In genomic region chr1:201982923-201983805, GRCh38 we compare ENCODE assay signal across 8 cellular contexts. TPM values are rescaled to one million over a fixed set of nuclear protein-coding genes. Genes with fewer than 3 reads are reported as not detected.
DNase-seq lines count a peak whose midpoint lies in the region; ATAC-seq and TF ChIP-seq lines count a peak whose summit lies in the region.

No MANE protein-coding gene starts in this region.

- H3K9me3 ChIP-seq in GM23248 (ENCODE audit: low read depth) (no peaks in the 10 kb centered on the region), Karpas-422 (ENCODE audit: low read length) (no peaks in the 10 kb centered on the region), SK-N-MC (ENCODE audit: low read depth, low read length) (no peaks in the 10 kb centered on the region), ovary (no peaks in the 10 kb centered on the region)

- no peak for TF ChIP-seq EP300 in ovary (IDR thresholded peaks at IDR 0.05)

- TF ChIP-seq CTCF in ovary (IDR thresholded peaks at IDR 0.05) = peak in 1 of 3 donors; percentile 10
- TF ChIP-seq CTCF in type B pancreatic cell (conservative IDR thresholded peaks at IDR 0.05) = peak; percentile 43

- no peaks in the 10 kb centered on the region for H3K9me3 Mint-ChIP-seq in activated naive CD4-positive, alpha-beta T cell treated with anti-CD3 and anti-CD28 coated beads, Interleukin-2, amount 50 U/mL, for 72 hours
- no peaks in the 10 kb centered on the region for H3K9me3 Mint-ChIP-seq in type B pancreatic cell

- peaks cover 23% of the 10 kb centered on the region for H3K4me1 Mint-ChIP-seq in type B pancreatic cell (ENCODE audit: unreplicated experiment)

- H3K9me2 ChIP-seq in GM23248 (ENCODE audit: insufficient read depth) = no peaks in the 10 kb centered on the region
- H3K9me2 ChIP-seq in Karpas-422 (replicated peaks; ENCODE audit: insufficient read depth, low read length) = no peaks in the 10 kb centered on the region

- peak overlapping the region; percentile 99 for H3K4me2 ChIP-seq in GM23248 (ENCODE audit: unreplicated experiment)
- H3K4me2 ChIP-seq in Karpas-422 (ENCODE audit: low read depth, low read length, poor library complexity, severe bottlenecking) = peak overlapping the region; percentile 80

- H3K27ac ChIP-seq in GM23248 (peak overlapping the region; percentile 79), Karpas-422 (ENCODE audit: low read length) (peak overlapping the region; percentile 61), SK-N-MC (no peak overlapping the region), ovary (peak overlapping the region; percentile 76 to 92)

- H3K4me3 ChIP-seq in GM23248 (peak overlapping the region; percentile 100), Karpas-422 (ENCODE audit: low read length) (peak overlapping the region; percentile 74), SK-N-MC (peak overlapping the region; percentile 89), ovary (peak overlapping the region; percentile 76)

- H3K36me3 Mint-ChIP-seq in activated naive CD4-positive, alpha-beta T cell treated with anti-CD3 and anti-CD28 coated beads, Interleukin-2, amount 50 U/mL, for 72 hours = peaks cover 7 to 12% of the 10 kb centered on the region in 2 donors
- H3K36me3 Mint-ChIP-seq in type B pancreatic cell = peaks cover 5% of the 10 kb centered on the region

- H3K27me3 ChIP-seq in GM23248 (replicated peaks; ENCODE audit: insufficient read depth) (no peaks in the 10 kb centered on the region), Karpas-422 (ENCODE audit: low read length) (no peaks in the 10 kb centered on the region), ovary (no peaks in the 10 kb centered on the region)

- H3K79me2 ChIP-seq in GM23248 (ENCODE audit: insufficient read depth) = peaks cover 48% of the 10 kb centered on the region
- peaks cover 46% of the 10 kb centered on the region for H3K79me2 ChIP-seq in Karpas-422 (ENCODE audit: low read length)

- H3F3A ChIP-seq in GM23248 (ENCODE audit: insufficient read depth) = peaks cover 16% of the 10 kb centered on the region; the same call in 1 of the 2 replicates

- no peak for TF ChIP-seq POLR2A in ovary (IDR thresholded peaks at IDR 0.05)

- DNase-seq in G401 (ENCODE audit: low spot score) (peak; percentile 82), GM23248 (peak; percentile 91), Karpas-422 (peak; percentile 85), SK-N-MC (ENCODE audit: low read depth, low spot score) (no peak), head of caudate nucleus (peak in 41 of 42 donors; percentile 21 to 78 (median 55)), ovary (peak; percentile 67 to 83 (median 78)), type B pancreatic cell (ENCODE audit: extremely low spot score, unreplicated experiment) (peak; percentile 74)
- peak in 1 of 2 donors; percentile 63 for DNase-seq in activated naive CD4-positive, alpha-beta T cell treated with anti-CD3 and anti-CD28 coated beads, Interleukin-2, amount 50 U/mL, for 72 hours (ENCODE audit: low spot score in 2 of 2)

- H3K9ac ChIP-seq in GM23248 (peak overlapping the region; percentile 93), Karpas-422 (ENCODE audit: low read length) (peak overlapping the region; percentile 95), SK-N-MC (ENCODE audit: insufficient read length) (peak overlapping the region; percentile 70)

- intact Hi-C loops in head of caudate nucleus (cut with DNase I) (no loop called here), ovary (cut with DNase I) (loop anchor here in 1 of 4 donors (5.0 kb wide), 1 partner anchor 86 kb away; no protein-coding TSS in a partner anchor)

- H4K20me1 ChIP-seq in GM23248 (ENCODE audit: insufficient read depth) (no peaks in the 10 kb centered on the region), Karpas-422 (ENCODE audit: insufficient read depth, low read depth, low read length) (no peaks in the 10 kb centered on the region)

- in situ Hi-C loops in G401 (cut with HindIII; ENCODE audit: low sequenced_read_pairs) (no loop called here), GM23248 (cut with MboI) (no loop called here)

- H3K4me1 ChIP-seq in GM23248 (ENCODE audit: insufficient read depth) = peaks cover 10% of the 10 kb centered on the region; the same call in 1 of the 2 replicates
- H3K4me1 ChIP-seq in Karpas-422 (ENCODE audit: low read length) = peaks cover 21% of the 10 kb centered on the region
- H3K4me1 ChIP-seq in ovary (ENCODE audit: insufficient read depth) = peaks cover 3% of the 10 kb centered on the region

- ATAC-seq in activated naive CD4-positive, alpha-beta T cell treated with anti-CD3 and anti-CD28 coated beads, Interleukin-2, amount 50 U/mL, for 72 hours = peak; percentile 80 to 82

- H3K4me3 Mint-ChIP-seq in type B pancreatic cell = peak overlapping the region; percentile 97

- no peaks in the 10 kb centered on the region for H3K27me3 Mint-ChIP-seq in type B pancreatic cell

- WGBS in GM23248 (ENCODE audit: low coverage in 1 of 2, low lambda C conversion rate in 2 of 2, missing lambda C conversion rate in 2 of 2), 2 experiments = 2 to 4% methylated on average over 23 to 51 of the region's 53 CpGs
- WGBS in ovary, 3 donors = 1% methylated on average over 47 to 51 of the region's 53 CpGs

- H2AFZ ChIP-seq in GM23248 = peak overlapping the region; percentile 95
- H2AFZ ChIP-seq in Karpas-422 (ENCODE audit: low read length) = peak overlapping the region; percentile 53; the same call in 1 of the 2 replicates

- peak overlapping the region; percentile 69 to 96 for H3K27ac Mint-ChIP-seq in activated naive CD4-positive, alpha-beta T cell treated with anti-CD3 and anti-CD28 coated beads, Interleukin-2, amount 50 U/mL, for 72 hours
- H3K27ac Mint-ChIP-seq in type B pancreatic cell = peak overlapping the region; percentile 93

- H3K36me3 ChIP-seq in GM23248 (ENCODE audit: low read depth) (no peaks in the 10 kb centered on the region), Karpas-422 (ENCODE audit: insufficient read depth, low read length) (no peaks in the 10 kb centered on the region), SK-N-MC (ENCODE audit: insufficient read depth, low read length) (no peaks in the 10 kb centered on the region), ovary (no peaks in the 10 kb centered on the region)

RNA-seq across cellular contexts. Expression of gene RNPEP, which starts 0.7 kb away (rescaled TPM):
- 60.2 and 79.5 TPM in 2 replicates for total RNA-seq in G401 (2014; rRNA removed; shearing (Covaris generic))
- 80.5 and 83.6 TPM in 2 replicates for total RNA-seq in GM23248 (2014; rRNA removed; shearing (Covaris generic))
- polyA plus RNA-seq in GM23248 (2016; fragmentation: Nextera tagmentation; extraction: Ambion mirVana) (68.6 and 70.7 TPM in 2 replicates), ovary (10 to 100 TPM; 32.4 to 49.5 TPM)
- total RNA-seq in Karpas-422 (2014; rRNA removed; shearing (Covaris generic); ENCODE audit: low replicate concordance) = 49.2 and 50.3 TPM in 2 replicates
- 10 to 100 TPM; 43.8 to 56.6 TPM for total RNA-seq in activated naive CD4-positive, alpha-beta T cell treated with anti-CD3 and anti-CD28 coated beads, Interleukin-2, amount 50 U/mL, for 72 hours
- total RNA-seq in ovary (10 to 100 TPM; 37.5 to 76.2 (median 43.9) TPM), type B pancreatic cell (ENCODE audit: low replicate concordance) (57.3 and 63.9 TPM in 2 replicates)

RNA-seq across cellular contexts. Expression of gene ELF3, which starts 27.2 kb away (rescaled TPM):
- 3.4 and 3.8 TPM in 2 replicates for total RNA-seq in G401 (2014; rRNA removed; shearing (Covaris generic))
- under 0.01 TPM in 1 of 2 replicates, not detected in the other for total RNA-seq in GM23248 (2014; rRNA removed; shearing (Covaris generic))
- polyA plus RNA-seq in GM23248 (2016; fragmentation: Nextera tagmentation; extraction: Ambion mirVana) (not detected in 2 replicates), ovary (1 to 10 TPM in 1 of 2 donors, under 1 TPM in 1; 0.05 to 1.3 TPM)
- total RNA-seq in Karpas-422 (2014; rRNA removed; shearing (Covaris generic); ENCODE audit: low replicate concordance) = 0.19 and 0.76 TPM in 2 replicates
- total RNA-seq in activated naive CD4-positive, alpha-beta T cell treated with anti-CD3 and anti-CD28 coated beads, Interleukin-2, amount 50 U/mL, for 72 hours = under 1 TPM; 0.18 to 0.37 TPM
- total RNA-seq in ovary (1,000 to 10,000 TPM in 1 of 7 donors, 10 to 100 TPM in 2, 1 to 10 TPM in 2, under 1 TPM in 2; 0.35 to 1,154 (median 5.5) TPM), type B pancreatic cell (ENCODE audit: low replicate concordance) (237 and 498 TPM in 2 replicates)

RNA-seq across cellular contexts. Expression of gene TIMM17A, which starts 27.9 kb away (rescaled TPM):
- 71.1 and 85.0 TPM in 2 replicates for total RNA-seq in G401 (2014; rRNA removed; shearing (Covaris generic))
- total RNA-seq in GM23248 (2014; rRNA removed; shearing (Covaris generic)) = 56.4 and 68.8 TPM in 2 replicates
- polyA plus RNA-seq in GM23248 (2016; fragmentation: Nextera tagmentation; extraction: Ambion mirVana) (116 and 123 TPM in 2 replicates), ovary (10 to 100 TPM; 23.2 to 31.5 TPM)
- total RNA-seq in Karpas-422 (2014; rRNA removed; shearing (Covaris generic); ENCODE audit: low replicate concordance) = 35.6 and 39.8 TPM in 2 replicates
- total RNA-seq in activated naive CD4-positive, alpha-beta T cell treated with anti-CD3 and anti-CD28 coated beads, Interleukin-2, amount 50 U/mL, for 72 hours = 10 to 100 TPM; 64.3 to 89.0 TPM
- total RNA-seq in ovary (10 to 100 TPM; 19.9 to 38.1 (median 29.7) TPM), type B pancreatic cell (ENCODE audit: low replicate concordance) (50.2 and 53.0 TPM in 2 replicates)

RNA-seq across cellular contexts. Expression of gene LMOD1, which starts 36.8 kb away (rescaled TPM):
- total RNA-seq in G401 (2014; rRNA removed; shearing (Covaris generic)) = 2.4 and 2.5 TPM in 2 replicates
- 7.8 and 8.9 TPM in 2 replicates for total RNA-seq in GM23248 (2014; rRNA removed; shearing (Covaris generic))
- polyA plus RNA-seq in GM23248 (2016; fragmentation: Nextera tagmentation; extraction: Ambion mirVana) (6.1 and 6.3 TPM in 2 replicates), ovary (100 to 1,000 TPM in 1 of 2 donors, 10 to 100 TPM in 1; 94.6 to 255 TPM)
- not detected in 2 replicates for total RNA-seq in Karpas-422 (2014; rRNA removed; shearing (Covaris generic); ENCODE audit: low replicate concordance)
- not detected for total RNA-seq in activated naive CD4-positive, alpha-beta T cell treated with anti-CD3 and anti-CD28 coated beads, Interleukin-2, amount 50 U/mL, for 72 hours
- total RNA-seq in ovary (100 to 1,000 TPM in 2 of 7 donors, 10 to 100 TPM in 5; 25.6 to 155 (median 67.2) TPM), type B pancreatic cell (ENCODE audit: low replicate concordance) (0.52 and 3.7 TPM in 2 replicates)
